ENCODE assay signal across 13 cellular contexts in genomic region chr9:122144836-122145235, GRCh38. TPM values are rescaled to one million over a fixed set of nuclear protein-coding genes. Genes with fewer than 3 reads are reported as not detected.
DNase-seq lines count a peak whose midpoint lies in the region; ATAC-seq and TF ChIP-seq lines count a peak whose summit lies in the region.
"Had no signal": no experiment of that assay in that cellular context is flagged by ENCODE, and none has a peak within 500 bp of the region (broad histone marks: within the 10 kb centered on the region; RNA-seq: fewer than 3 reads in every experiment).

No MANE protein-coding gene starts in this region.

- H3K9me3 ChIP-seq in OCI-LY7 (ENCODE audit: low read length) = no peaks in the 10 kb centered on the region
- H3K9me3 ChIP-seq: gastroesophageal sphincter had no signal

- peak; percentile 75 for TF ChIP-seq CTCF in OCI-LY7 (conservative IDR thresholded peaks at IDR 0.05; ENCODE audit: low read length)
- TF ChIP-seq CTCF in retinal pigment epithelial cell (conservative IDR thresholded peaks at IDR 0.05; ENCODE audit: low read depth, low read length) = peak; percentile 62

- H3K27me3 Mint-ChIP-seq in activated naive CD8-positive, alpha-beta T cell treated with anti-CD3 and anti-CD28 coated beads for 36 hours = no peaks in the 10 kb centered on the region
- no peaks in the 10 kb centered on the region for H3K27me3 Mint-ChIP-seq in activated naive CD8-positive, alpha-beta T cell treated with anti-CD3 and anti-CD28 coated beads, Interleukin-2, amount 50 U/mL, for 24 hours
- H3K27me3 Mint-ChIP-seq: B cell had no signal

- peaks cover 3% of the 10 kb centered on the region for H3K36me3 Mint-ChIP-seq in activated naive CD8-positive, alpha-beta T cell treated with anti-CD3 and anti-CD28 coated beads for 36 hours
- peaks cover 23% of the 10 kb centered on the region for H3K36me3 Mint-ChIP-seq in activated naive CD8-positive, alpha-beta T cell treated with anti-CD3 and anti-CD28 coated beads, Interleukin-2, amount 50 U/mL, for 24 hours (ENCODE audit: low read depth)

- H3K27ac ChIP-seq in OCI-LY7 (ENCODE audit: low read depth, low read length, poor library complexity, severe bottlenecking) = no peak overlapping the region
- H3K27ac ChIP-seq: gastroesophageal sphincter had no signal

- no peak overlapping the region for H3K4me2 ChIP-seq in OCI-LY7 (ENCODE audit: low read length)

- no peak for DNase-seq in activated naive CD8-positive, alpha-beta T cell treated with anti-CD3 and anti-CD28 coated beads for 36 hours
- no peak for DNase-seq in activated naive CD8-positive, alpha-beta T cell treated with anti-CD3 and anti-CD28 coated beads, Interleukin-2, amount 50 U/mL, for 24 hours
- DNase-seq in OCI-LY7 (ENCODE audit: low spot score) (peak; percentile 18), erythroblast (lab: John Stamatoyannopoulos, UW) (peak; percentile 78 to 79), retinal pigment epithelial cell (ENCODE audit: low read depth) (no peak), NCI-H1092 treated with DMSO at 0.1 percent for 48 hours (lab: John Stamatoyannopoulos, UW) (no peak)
- DNase-seq in stimulated activated naive CD8-positive, alpha-beta T cell treated with anti-CD3 and anti-CD28 coated beads, Interleukin-15, Interleukin-2, amounts not matched to agents 100 U/mL and 50 U/mL, for 24 hours = no peak
- DNase-seq: NCI-H446; stimulated activated CD4-positive, alpha-beta T cell treated with anti-CD3 and anti-CD28 coated beads, Interleukin-15, amount 100 ng/mL, for 24 hours had no signal

- no peak overlapping the region for H2AFZ ChIP-seq in OCI-LY7 (ENCODE audit: low read length)

- BruUV-seq in OCI-LY7 (replicated peaks; lab: Mats Ljungman, UMichigan) = no TSS peak

- H3K79me2 ChIP-seq in OCI-LY7 (ENCODE audit: insufficient read depth, low read depth, low read length) = no peaks in the 10 kb centered on the region

- peaks cover 2% of the 10 kb centered on the region for H3K4me1 Mint-ChIP-seq in activated naive CD8-positive, alpha-beta T cell treated with anti-CD3 and anti-CD28 coated beads for 36 hours
- no peaks in the 10 kb centered on the region for H3K4me1 Mint-ChIP-seq in activated naive CD8-positive, alpha-beta T cell treated with anti-CD3 and anti-CD28 coated beads, Interleukin-2, amount 50 U/mL, for 24 hours
- H3K4me1 Mint-ChIP-seq: B cell had no signal

- TF ChIP-seq POLR2A in erythroblast (IDR thresholded peaks at IDR 0.05; ENCODE audit: low read length) = no peak

- no peak for ATAC-seq in activated naive CD8-positive, alpha-beta T cell treated with anti-CD3 and anti-CD28 coated beads, Interleukin-2, amount 50 U/mL, for 24 hours
- no peak for ATAC-seq in GM18861 (IDR thresholded peaks at IDR 0.05; ENCODE audit: unreplicated experiment)
- no peak for ATAC-seq in stimulated activated naive CD8-positive, alpha-beta T cell treated with anti-CD3 and anti-CD28 coated beads, Interleukin-15, Interleukin-2, amounts not matched to agents 100 U/mL and 50 U/mL, for 24 hours
- ATAC-seq: activated naive CD4-positive, alpha-beta T cell treated with anti-CD3 and anti-CD28 coated beads, Interleukin-2, amount 50 U/mL, for 72 hours; gastroesophageal sphincter had no signal

- peak overlapping the region; percentile 14 for H3K27ac Mint-ChIP-seq in activated naive CD8-positive, alpha-beta T cell treated with anti-CD3 and anti-CD28 coated beads for 36 hours
- H3K27ac Mint-ChIP-seq in activated naive CD8-positive, alpha-beta T cell treated with anti-CD3 and anti-CD28 coated beads, Interleukin-2, amount 50 U/mL, for 24 hours = no peak overlapping the region
- H3K27ac Mint-ChIP-seq: activated naive CD4-positive, alpha-beta T cell treated with anti-CD3 and anti-CD28 coated beads, Interleukin-2, amount 50 U/mL, for 72 hours; B cell had no signal

- no peak overlapping the region for H3K4me3 Mint-ChIP-seq in activated naive CD8-positive, alpha-beta T cell treated with anti-CD3 and anti-CD28 coated beads for 36 hours
- no peak overlapping the region for H3K4me3 Mint-ChIP-seq in activated naive CD8-positive, alpha-beta T cell treated with anti-CD3 and anti-CD28 coated beads, Interleukin-2, amount 50 U/mL, for 24 hours
- H3K4me3 Mint-ChIP-seq: B cell had no signal

- CTCF ChIA-PET in OCI-LY7 (lab: Charles Lee; ENCODE audit: unreplicated experiment) = no interaction called here

- no peaks in the 10 kb centered on the region for H4K20me1 ChIP-seq in OCI-LY7 (ENCODE audit: insufficient read depth, low read length)

- no peaks in the 10 kb centered on the region for H3K9me3 Mint-ChIP-seq in activated naive CD8-positive, alpha-beta T cell treated with anti-CD3 and anti-CD28 coated beads for 36 hours
- no peaks in the 10 kb centered on the region for H3K9me3 Mint-ChIP-seq in activated naive CD8-positive, alpha-beta T cell treated with anti-CD3 and anti-CD28 coated beads, Interleukin-2, amount 50 U/mL, for 24 hours
- H3K9me3 Mint-ChIP-seq: activated naive CD4-positive, alpha-beta T cell treated with anti-CD3 and anti-CD28 coated beads, Interleukin-2, amount 50 U/mL, for 72 hours had no signal

- peaks cover 76% of the 10 kb centered on the region for H3K36me3 ChIP-seq in OCI-LY7 (ENCODE audit: insufficient read depth, low read length)

- POLR2A ChIA-PET in OCI-LY7 (lab: Charles Lee) = no interaction called here

- H3K4me1 ChIP-seq in OCI-LY7 (ENCODE audit: insufficient read depth, low read length, poor library complexity, severe bottlenecking) = no peaks in the 10 kb centered on the region

- H3K9me2 ChIP-seq in OCI-LY7 (ENCODE audit: insufficient read depth, low read length) = no peaks in the 10 kb centered on the region

- intact Hi-C loops in OCI-LY7 (cut with micrococcal nuclease; ENCODE audit: unreplicated experiment) = no loop called here

- H3K4me3 ChIP-seq in OCI-LY7 (ENCODE audit: low read depth, low read length, poor library complexity, severe bottlenecking) = no peak overlapping the region
- no peak overlapping the region for H3K4me3 ChIP-seq in retinal pigment epithelial cell (ENCODE audit: low read length)
- H3K4me3 ChIP-seq: gastroesophageal sphincter had no signal

RNA-seq across cellular contexts. Expression of gene NDUFA8, which starts 14.7 kb away (rescaled TPM):
- 10 to 100 TPM; 55.2 to 56.4 TPM for total RNA-seq in activated naive CD8-positive, alpha-beta T cell treated with anti-CD3 and anti-CD28 coated beads for 36 hours
- 24.2 and 29.7 TPM in 2 replicates for total RNA-seq in OCI-LY7 (2014; rRNA removed; shearing (Covaris generic))
- 51.0 and 53.6 TPM in 2 replicates for total RNA-seq in OCI-LY7 (2022)

RNA-seq across cellular contexts. Expression of gene MORN5, which starts 14.9 kb away (rescaled TPM):
- total RNA-seq in activated naive CD8-positive, alpha-beta T cell treated with anti-CD3 and anti-CD28 coated beads for 36 hours = not detected
- not detected in 2 replicates for total RNA-seq in OCI-LY7 (2014; rRNA removed; shearing (Covaris generic))
- total RNA-seq in OCI-LY7 (2022) = not detected in 2 replicates
- total RNA-seq: B cell had no signal

RNA-seq across cellular contexts. Expression of gene TTLL11, which starts 51.7 kb away (rescaled TPM):
- total RNA-seq in activated naive CD8-positive, alpha-beta T cell treated with anti-CD3 and anti-CD28 coated beads for 36 hours = 1 to 10 TPM; 2.5 to 2.8 TPM
- total RNA-seq in OCI-LY7 (2014; rRNA removed; shearing (Covaris generic)) = 3.3 and 3.6 TPM in 2 replicates
- total RNA-seq in OCI-LY7 (2022) = 5.2 and 6.9 TPM in 2 replicates

Comparison
In these comparisons a context has a peak if more than half of its experiments do, and no peak if none do; other contexts are left out.
1. DNase-seq: peak in OCI-LY7 (single experiment) and erythroblast (2 of 2); none in activated naive CD8-positive, alpha-beta T cell treated with anti-CD3 and anti-CD28 coated beads for 36 hours (single experiment), activated naive CD8-positive, alpha-beta T cell treated with anti-CD3 and anti-CD28 coated beads, Interleukin-2, amount 50 U/mL, for 24 hours (single experiment), retinal pigment epithelial cell (single experiment), NCI-H1092 treated with DMSO at 0.1 percent for 48 hours (single experiment) and stimulated activated naive CD8-positive, alpha-beta T cell treated with anti-CD3 and anti-CD28 coated beads, Interleukin-15, Interleukin-2, amounts not matched to agents 100 U/mL and 50 U/mL, for 24 hours (single experiment).